ENCODE assay signal across 8 cellular contexts in the genomic region with DNA sequence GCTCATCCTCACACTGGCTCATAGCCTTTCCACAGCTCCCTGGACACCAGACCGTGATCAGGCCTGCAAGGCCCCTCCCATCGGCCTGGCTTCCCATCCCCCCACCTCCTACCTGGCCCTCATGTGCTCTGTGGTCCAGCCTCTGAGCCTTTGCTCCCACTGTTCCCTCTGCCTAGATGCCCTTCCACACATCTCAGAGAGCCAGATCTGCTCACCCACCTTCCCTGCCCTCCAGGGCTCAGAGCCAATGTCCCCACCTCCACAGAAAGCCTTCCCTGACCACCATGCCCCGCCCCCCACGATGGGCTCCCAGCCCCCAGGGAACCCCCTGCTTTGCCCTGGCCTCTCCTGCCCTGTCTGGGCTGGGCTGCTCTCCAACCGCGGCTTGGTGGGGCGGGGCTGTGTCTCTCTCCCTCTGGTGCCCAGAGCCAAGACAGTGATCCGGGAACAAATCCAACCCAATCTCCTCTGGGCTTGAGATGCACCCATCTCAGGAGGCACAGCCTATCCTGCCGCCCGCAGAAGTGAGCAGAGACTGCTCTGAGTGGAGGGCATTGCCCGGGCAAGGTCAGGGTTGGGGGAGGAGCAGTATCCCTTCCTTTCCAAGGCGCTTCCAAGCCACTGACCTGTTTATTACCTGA. TPM values are rescaled to one million over a fixed set of nuclear protein-coding genes. Genes with fewer than 3 reads are reported as not detected.
DNase-seq lines count a peak whose midpoint lies in the region; ATAC-seq and TF ChIP-seq lines count a peak whose summit lies in the region.

No MANE protein-coding gene starts in this region.

- no peak for TF ChIP-seq CTCF in neural progenitor cell (IDR thresholded peaks at IDR 0.05)

- no peaks in the 10 kb centered on the region for H3K9me3 Mint-ChIP-seq in neural progenitor cell

- peaks cover 13% of the 10 kb centered on the region for H3K4me1 ChIP-seq in neural progenitor cell

- H3K27ac Mint-ChIP-seq in neural progenitor cell: no peak overlapping the region

- in situ Hi-C loops in G401 (cut with HindIII; ENCODE audit: low sequenced_read_pairs): no loop called here

- DNase-seq in G401 (ENCODE audit: low spot score): peak; percentile 80
- DNase-seq in fibroblast of peridontal ligament (ENCODE audit: extremely low read depth): peak; percentile 65
- no peak for DNase-seq in neural progenitor cell (ENCODE audit: low spot score)
- DNase-seq in CD1c-positive myeloid dendritic cell (ENCODE audit: extremely low spot score): no peak
- DNase-seq in NCI-H146 (lab: John Stamatoyannopoulos, UW): no peak
- DNase-seq in stimulated activated CD4-positive, alpha-beta T cell treated with anti-CD3 and anti-CD28 coated beads, Interleukin-4, amount 100 ng/mL, for 4 hours: no peak

- peaks cover 4% of the 10 kb centered on the region for H4K20me1 ChIP-seq in neural progenitor cell (ENCODE audit: low read depth)

- H3K27me3 ChIP-seq in neural progenitor cell: peaks cover 15% of the 10 kb centered on the region

- H3K4me3 ChIP-seq in neural progenitor cell: no peak overlapping the region

- no peaks in the 10 kb centered on the region for H3K79me2 ChIP-seq in neural progenitor cell (ENCODE audit: low read depth)

- no peaks in the 10 kb centered on the region for H3K9me3 ChIP-seq in neural progenitor cell (ENCODE audit: low read depth)

- peak; percentile 43 for ATAC-seq in SK-N-SH treated with all-trans-retinoic acid at 6 μM for 48 hours
- ATAC-seq in GM18867 (IDR thresholded peaks at IDR 0.05; ENCODE audit: unreplicated experiment): no peak

- H3K27ac ChIP-seq in neural progenitor cell: no peak overlapping the region

- peaks cover 23% of the 10 kb centered on the region for H3K4me1 Mint-ChIP-seq in neural progenitor cell

- no peaks in the 10 kb centered on the region for H3F3A ChIP-seq in neural progenitor cell (ENCODE audit: low read depth)

- H3K4me3 Mint-ChIP-seq in neural progenitor cell: peak overlapping the region; percentile 88

- H2AFZ ChIP-seq in neural progenitor cell (replicated peaks): no peak overlapping the region

- H3K27me3 Mint-ChIP-seq in neural progenitor cell (ENCODE audit: insufficient read depth, low read depth): peaks cover 7% of the 10 kb centered on the region

- no peak overlapping the region for H3K9ac ChIP-seq in neural progenitor cell

- H3K36me3 Mint-ChIP-seq in neural progenitor cell: no peaks in the 10 kb centered on the region

- H3K36me3 ChIP-seq in neural progenitor cell: no peaks in the 10 kb centered on the region

- H3K4me2 ChIP-seq in neural progenitor cell: peak overlapping the region; percentile 84

TF ChIP-seq in SK-N-SH treated with all-trans-retinoic acid at 6 μM for 48 hours, 23 proteins besides CTCF, POLR2A, EP300 and RAD21:
- TF ChIP-seq ZNF565 (CRISPR knock-in tag; conservative IDR thresholded peaks at IDR 0.05; ENCODE audit: low read depth) (no peak), GLIS3 (CRISPR knock-in tag; IDR thresholded peaks at IDR 0.05) (no peak), CSDC2 (CRISPR knock-in tag; IDR thresholded peaks at IDR 0.05) (no peak)
TF ChIP-seq in SK-N-SH treated with all-trans-retinoic acid at 6 μM for 48 hours: peak in this region for 0.

RNA-seq across cellular contexts. Expression of a gene that starts 1.6 kb away (rescaled TPM):
- 25.6 and 28.4 TPM in 2 replicates for total RNA-seq in G401 (2014; rRNA removed; shearing (Covaris generic))
- total RNA-seq in neural progenitor cell (ENCODE audit: low replicate concordance): 3.9 and 27.3 TPM in 2 replicates

RNA-seq across cellular contexts. Expression of a gene that starts 36.4 kb away (rescaled TPM):
- 31.4 and 36.7 TPM in 2 replicates for total RNA-seq in G401 (2014; rRNA removed; shearing (Covaris generic))
- total RNA-seq in neural progenitor cell (ENCODE audit: low replicate concordance): 12.3 and 33.4 TPM in 2 replicates

RNA-seq across cellular contexts. Expression of a gene that starts 51.5 kb away (rescaled TPM):
- 5.8 and 8.9 TPM in 2 replicates for total RNA-seq in G401 (2014; rRNA removed; shearing (Covaris generic))
- total RNA-seq in neural progenitor cell (ENCODE audit: low replicate concordance): 6.2 and 16.7 TPM in 2 replicates

Comparison
In these comparisons a context has a peak if more than half of its experiments do, and no peak if none do; other contexts are left out.
1. DNase-seq: peak in G401 (single experiment) and fibroblast of peridontal ligament (single experiment); none in neural progenitor cell (single experiment), CD1c-positive myeloid dendritic cell (single experiment), NCI-H146 (single experiment) and stimulated activated CD4-positive, alpha-beta T cell treated with anti-CD3 and anti-CD28 coated beads, Interleukin-4, amount 100 ng/mL, for 4 hours (0 of 2).